ENCODE assay signal across 8 cellular contexts in the genomic region with DNA sequence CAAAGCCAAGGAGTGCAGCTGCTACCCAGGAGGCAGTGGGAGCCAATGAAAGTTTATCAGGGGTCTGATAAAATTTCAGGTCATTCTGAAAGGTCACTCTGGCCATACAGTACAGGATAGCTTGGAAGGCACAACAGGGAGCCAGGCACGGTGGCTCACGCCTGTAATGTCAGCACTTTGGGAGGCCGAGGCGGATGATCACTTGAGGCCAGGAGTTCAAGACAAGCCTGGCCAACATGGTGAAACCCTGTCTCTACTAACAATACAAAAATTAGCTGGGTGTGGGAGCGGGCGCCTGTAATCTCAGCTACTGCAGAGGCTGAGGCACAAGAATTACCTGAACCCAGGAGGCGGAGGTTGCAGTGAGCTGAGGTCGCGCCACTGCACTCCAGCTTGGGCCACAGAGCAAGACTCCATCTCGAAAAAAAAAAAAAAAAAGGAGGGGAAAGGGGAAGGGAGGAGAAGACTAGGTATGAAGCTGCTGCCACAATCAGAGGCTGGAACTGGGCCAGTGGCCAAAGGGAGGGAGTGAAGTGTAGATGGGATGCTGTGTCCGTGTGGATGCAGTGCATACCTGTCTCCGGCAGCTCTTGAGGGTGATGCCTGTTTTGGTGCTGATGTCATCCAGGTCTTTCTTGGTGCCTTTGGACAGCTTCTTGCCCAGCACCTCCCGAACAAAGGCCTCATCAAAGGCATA. TPM values are rescaled to one million over a fixed set of nuclear protein-coding genes. Genes with fewer than 3 reads are reported as not detected.
A peak's percentile ranks its signal among the peaks of the same experiment; 100 is the strongest.
DNase-seq lines count a peak whose midpoint lies in the region; ATAC-seq and TF ChIP-seq lines count a peak whose summit lies in the region.

No MANE protein-coding gene starts in this region.

- H3K4me3 Mint-ChIP-seq in Calu3 (ENCODE audit: low read depth, unreplicated experiment) = peak overlapping the region; percentile 83
- peak overlapping the region; percentile 96 for H3K4me3 Mint-ChIP-seq in endodermal cell

- H3K27me3 ChIP-seq in PC-3 (ENCODE audit: low read length) = no peaks in the 10 kb centered on the region
- H3K27me3 ChIP-seq in endodermal cell (ENCODE audit: control insufficient read depth, insufficient read depth, low read length, poor library complexity, severe bottlenecking) = no peaks in the 10 kb centered on the region
- H3K27me3 ChIP-seq in neuronal stem cell (ENCODE audit: control insufficient read depth in 3 of 3, insufficient read depth in 3 of 3, low read depth in 1 of 3, low read length in 3 of 3) = peaks cover 0 to 15% (median 0%) of the 10 kb centered on the region in 3 experiments

- H3K36me3 ChIP-seq in PC-3 (ENCODE audit: low read depth, low read length) = peaks cover 34% of the 10 kb centered on the region
- peaks cover 39% of the 10 kb centered on the region for H3K36me3 ChIP-seq in endodermal cell (ENCODE audit: control insufficient read depth, insufficient read depth, low read length)
- peaks cover 33 to 48% of the 10 kb centered on the region in 2 donors for H3K36me3 ChIP-seq in neuronal stem cell (replicated peaks in 1 of 2; ENCODE audit: control insufficient read depth in 2 of 2, insufficient read depth in 2 of 2, low read length in 2 of 2)

- BruUV-seq in Calu3 (replicated peaks; lab: Mats Ljungman, UMichigan) = no TSS peak
- BruUV-seq in PC-3 (replicated peaks; lab: Mats Ljungman, UMichigan) = no TSS peak

- no peaks in the 10 kb centered on the region for H4K20me1 ChIP-seq in PC-3 (ENCODE audit: low read length)

- H3K9me2 ChIP-seq in PC-3 (replicated peaks; ENCODE audit: low read length) = no peaks in the 10 kb centered on the region

- H2BK5ac ChIP-seq in neuronal stem cell (ENCODE audit: low read length) = no peak overlapping the region

- H3K79me2 ChIP-seq in PC-3 (ENCODE audit: low read length) = peaks cover 36% of the 10 kb centered on the region

- H4K91ac ChIP-seq in neuronal stem cell (ENCODE audit: low read depth, low read length, poor library complexity) = no peak overlapping the region

- ATAC-seq in PC-3 = no peak
- ATAC-seq in HG02938 (IDR thresholded peaks at IDR 0.05; ENCODE audit: unreplicated experiment) = no peak
- ATAC-seq in HG03571 (IDR thresholded peaks at IDR 0.05; ENCODE audit: unreplicated experiment) = no peak

- H3K9ac ChIP-seq in PC-3 (ENCODE audit: low read length) (peak overlapping the region; percentile 54), endodermal cell (ENCODE audit: extremely low read depth, low read length, poor library complexity, severe bottlenecking) (peak overlapping the region; percentile 44), neuronal stem cell (ENCODE audit: low read depth, low read length, poor library complexity) (peak overlapping the region; percentile 95)

- H2AK5ac ChIP-seq in neuronal stem cell (ENCODE audit: low read depth, low read length) = no peak overlapping the region

- H3K4me3 ChIP-seq in PC-3 (ENCODE audit: low read length) (peak overlapping the region; percentile 72), endodermal cell (ENCODE audit: low read length) (peak overlapping the region; percentile 82), neuronal stem cell (ENCODE audit: low read length in 2 of 2) (peak overlapping the region; percentile 93 to 95)

- H3K4me1 ChIP-seq in PC-3 (ENCODE audit: insufficient read depth, low read length) (peaks cover 31% of the 10 kb centered on the region), endodermal cell (ENCODE audit: control insufficient read depth, insufficient read depth, low read length) (no peaks in the 10 kb centered on the region), neuronal stem cell (ENCODE audit: control insufficient read depth in 2 of 2, insufficient read depth in 1 of 2, low read depth in 1 of 2, low read length in 2 of 2) (peaks cover 20 to 24% of the 10 kb centered on the region in 2 donors)

- H3K9me3 ChIP-seq in PC-3 (ENCODE audit: low read length) (no peaks in the 10 kb centered on the region), endodermal cell (ENCODE audit: control insufficient read depth, low read length) (no peaks in the 10 kb centered on the region), neuronal stem cell (replicated peaks in 1 of 2; ENCODE audit: control insufficient read depth in 2 of 2, insufficient read depth in 1 of 2, low read depth in 1 of 2, low read length in 2 of 2) (no peaks in the 10 kb centered on the region)

- H2AFZ ChIP-seq in PC-3 (ENCODE audit: low read length) (no peak overlapping the region), neuronal stem cell (ENCODE audit: low read length) (no peak overlapping the region)

- intact Hi-C loops in Calu3 (cut with micrococcal nuclease; ENCODE audit: unreplicated experiment) (loop anchor here (10.0 kb wide), 1 partner anchor 98 kb away; no protein-coding TSS in a partner anchor), PC-3 (cut with micrococcal nuclease) (no loop called here)

- H3K9me3 Mint-ChIP-seq in Calu3 (ENCODE audit: low read depth, unreplicated experiment) (no peaks in the 10 kb centered on the region), endodermal cell (no peaks in the 10 kb centered on the region)

- H3K23ac ChIP-seq in neuronal stem cell (ENCODE audit: low read depth, low read length, poor library complexity) = no peak overlapping the region

- H3K14ac ChIP-seq in neuronal stem cell (ENCODE audit: low read length) = no peak overlapping the region

- no peak overlapping the region for H2BK15ac ChIP-seq in neuronal stem cell (ENCODE audit: low read length)

- WGBS in endodermal cell (ENCODE audit: insufficient coverage in 1 of 2, insufficient read length in 1 of 2), 2 experiments = 84 to 92% methylated on average over 8 to 13 of the region's 13 CpGs
- WGBS in neuronal stem cell (ENCODE audit: extremely low coverage in 2 of 2, insufficient read length in 2 of 2, insufficient replicate concordance in 1 of 2), 2 donors = no CpG with 5 or more reads among the region's 13 CpGs

- no peak overlapping the region for H4K8ac ChIP-seq in neuronal stem cell (ENCODE audit: low read depth, low read length)

- TF ChIP-seq CTCF in Calu3 (IDR thresholded peaks at IDR 0.05; ENCODE audit: unreplicated experiment) (no peak), PC-3 (conservative IDR thresholded peaks at IDR 0.05; ENCODE audit: low read depth, low read length) (no peak), endodermal cell (conservative IDR thresholded peaks at IDR 0.05) (no peak)

- no peak overlapping the region for H2BK12ac ChIP-seq in neuronal stem cell (ENCODE audit: low read length)

- no peaks in the 10 kb centered on the region for H3K27me3 Mint-ChIP-seq in Calu3 (ENCODE audit: unreplicated experiment)
- peaks cover 14% of the 10 kb centered on the region for H3K27me3 Mint-ChIP-seq in endodermal cell (ENCODE audit: insufficient read depth)

- DNase-seq in Calu3 (no peak), PC-3 (peak; percentile 44), endodermal cell (no peak), neuronal stem cell (ENCODE audit: low spot score) (no peak), NAMALWA (ENCODE audit: low spot score) (no peak), NCI-H524 treated with DMSO at 0.1 percent for 48 hours (lab: John Stamatoyannopoulos, UW) (no peak)

- H3K79me1 ChIP-seq in neuronal stem cell (ENCODE audit: low read depth, low read length) = peaks cover 3% of the 10 kb centered on the region

- H3K36me3 Mint-ChIP-seq in Calu3 (ENCODE audit: insufficient read depth, unreplicated experiment) (peaks cover 77% of the 10 kb centered on the region), endodermal cell (ENCODE audit: low read depth) (peaks cover 42% of the 10 kb centered on the region)

- H3K4ac ChIP-seq in neuronal stem cell (ENCODE audit: low read length) = no peak overlapping the region

- CTCF ChIA-PET in Calu3 (lab: Charles Lee) = interaction anchor here (0.6 to 3.3 kb wide), 6 partner anchors 13 to 176 kb away, joined by 3 to 37 read pairs (median 10); a partner anchor contains a TSS
- CTCF ChIA-PET in PC-3 (lab: Charles Lee) = interaction anchor here (1.3 kb wide), 1 partner anchor 175 kb away, joined by 4 read pairs; a partner anchor contains a TSS

- H3K27ac ChIP-seq in PC-3 (ENCODE audit: low read length) = no peak overlapping the region
- no peak overlapping the region for H3K27ac ChIP-seq in endodermal cell (ENCODE audit: low read depth, low read length)
- peak overlapping the region; percentile 95 for H3K27ac ChIP-seq in neuronal stem cell (replicated peaks; ENCODE audit: low read length)

- POLR2A ChIA-PET in PC-3 (lab: Charles Lee; ENCODE audit: unreplicated experiment) = interaction anchor here (1.5 kb wide), 1 partner anchor 99 kb away, joined by 5 read pairs; no protein-coding TSS in a partner anchor

- no peak overlapping the region for H2BK120ac ChIP-seq in neuronal stem cell (ENCODE audit: low read depth, low read length)

- peaks cover 40% of the 10 kb centered on the region for H3K4me1 Mint-ChIP-seq in Calu3 (ENCODE audit: low read depth, unreplicated experiment)
- H3K4me1 Mint-ChIP-seq in endodermal cell = peaks cover 30% of the 10 kb centered on the region

- peaks cover 7% of the 10 kb centered on the region for H3F3A ChIP-seq in PC-3 (ENCODE audit: low read length, unreplicated experiment)

- peak overlapping the region; percentile 96 for H3K4me2 ChIP-seq in PC-3 (ENCODE audit: low read length)
- H3K4me2 ChIP-seq in neuronal stem cell (ENCODE audit: insufficient read depth, low read length, poor library complexity, severe bottlenecking) = peak overlapping the region; percentile 69

- H3K18ac ChIP-seq in neuronal stem cell (ENCODE audit: low read length) = no peak overlapping the region

- H3K27ac Mint-ChIP-seq in Calu3 (ENCODE audit: unreplicated experiment) (peak overlapping the region; percentile 92), endodermal cell (peak overlapping the region; percentile 35)

RNA-seq across cellular contexts. Expression of a gene that starts 1.1 kb away (rescaled TPM):
- total RNA-seq in Calu3 (2022) (75.8 and 79.2 TPM in 2 replicates), PC-3 (2014; rRNA removed) (221 TPM in 2 replicates), endodermal cell (10 to 100 TPM; 81.0 to 92.0 TPM)
- polyA plus RNA-seq in endodermal cell (2013, experiment 1 of 2) = 64.2 TPM
- 62.7 TPM for polyA plus RNA-seq in endodermal cell (2013, experiment 2 of 2)
- polyA plus RNA-seq in neuronal stem cell (2013, experiment 1 of 2) = 53.9 TPM
- polyA plus RNA-seq in neuronal stem cell (2013, experiment 2 of 2) = 51.6 TPM

RNA-seq across cellular contexts. Expression of a gene that starts 3.3 kb away (rescaled TPM):
- total RNA-seq in Calu3 (2022) (26.6 and 30.2 TPM in 2 replicates), PC-3 (2014; rRNA removed) (207 and 280 TPM in 2 replicates), endodermal cell (10 to 100 TPM; 18.2 to 23.9 TPM)
- 15.8 TPM for polyA plus RNA-seq in endodermal cell (2013, experiment 1 of 2)
- polyA plus RNA-seq in endodermal cell (2013, experiment 2 of 2) = 15.1 TPM
- polyA plus RNA-seq in neuronal stem cell (2013, experiment 1 of 2) = 10.5 TPM
- polyA plus RNA-seq in neuronal stem cell (2013, experiment 2 of 2) = 9.7 TPM

RNA-seq across cellular contexts. Expression of a gene that starts 7.5 kb away (rescaled TPM):
- total RNA-seq in Calu3 (2022) (not detected in 2 replicates), PC-3 (2014; rRNA removed) (0.11 TPM in 1 of 2 replicates, not detected in the other), endodermal cell (not detected)
- polyA plus RNA-seq in endodermal cell (2013, experiment 1 of 2) = not detected
- not detected for polyA plus RNA-seq in endodermal cell (2013, experiment 2 of 2)
- polyA plus RNA-seq in neuronal stem cell (2013, experiment 1 of 2) = not detected
- polyA plus RNA-seq in neuronal stem cell (2013, experiment 2 of 2) = not detected

RNA-seq across cellular contexts. Expression of a gene that starts 13.0 kb away (rescaled TPM):
- total RNA-seq in Calu3 (2022) (69.8 and 76.1 TPM in 2 replicates), PC-3 (2014; rRNA removed) (656 and 851 TPM in 2 replicates), endodermal cell (1 to 10 TPM in 1 of 2 donors, not detected in 1; 1.8 TPM)
- 3.0 TPM for polyA plus RNA-seq in endodermal cell (2013, experiment 1 of 2)
- polyA plus RNA-seq in endodermal cell (2013, experiment 2 of 2) = 1.9 TPM
- polyA plus RNA-seq in neuronal stem cell (2013, experiment 1 of 2) = 2.0 TPM
- 1.7 TPM for polyA plus RNA-seq in neuronal stem cell (2013, experiment 2 of 2)

RNA-seq across cellular contexts. Expression of a gene that starts 14.6 kb away (rescaled TPM):
- total RNA-seq in Calu3 (2022) (3.4 and 3.8 TPM in 2 replicates), PC-3 (2014; rRNA removed) (2.6 and 4.5 TPM in 2 replicates), endodermal cell (10 to 100 TPM; 84.5 to 99.6 TPM)
- polyA plus RNA-seq in endodermal cell (2013, experiment 1 of 2) = 44.2 TPM
- 46.6 TPM for polyA plus RNA-seq in endodermal cell (2013, experiment 2 of 2)
- 44.5 TPM for polyA plus RNA-seq in neuronal stem cell (2013, experiment 1 of 2)
- polyA plus RNA-seq in neuronal stem cell (2013, experiment 2 of 2) = 44.0 TPM

Comparison
In these comparisons a context has a peak if more than half of its experiments do, and no peak if none do; other contexts are left out.
1. H3K9ac ChIP-seq: peak in every context shown above with its lines; median percentile 95 in neuronal stem cell; 54 in PC-3; 44 in endodermal cell.